Comparison of ENCODE assay signal across 1 cellular context in genomic region chr12:109893250-109893995, GRCh38.
A peak's percentile ranks its signal among the peaks of the same experiment; 100 is the strongest.
TF ChIP-seq lines count a peak whose summit lies in the region.

No MANE protein-coding gene starts in this region.

TF ChIP-seq in K562, 482 proteins besides CTCF, POLR2A, EP300 and RAD21:
- TF ChIP-seq CBX5 (IDR thresholded peaks at IDR 0.05; ENCODE audit: borderline replicate concordance, low read depth) (no peak), SPI1 (IDR thresholded peaks at IDR 0.05; ENCODE audit: borderline replicate concordance, low read depth, low read length) (peak; percentile 37; the same call in 1 of the 2 replicates)
